In the genomic region with DNA sequence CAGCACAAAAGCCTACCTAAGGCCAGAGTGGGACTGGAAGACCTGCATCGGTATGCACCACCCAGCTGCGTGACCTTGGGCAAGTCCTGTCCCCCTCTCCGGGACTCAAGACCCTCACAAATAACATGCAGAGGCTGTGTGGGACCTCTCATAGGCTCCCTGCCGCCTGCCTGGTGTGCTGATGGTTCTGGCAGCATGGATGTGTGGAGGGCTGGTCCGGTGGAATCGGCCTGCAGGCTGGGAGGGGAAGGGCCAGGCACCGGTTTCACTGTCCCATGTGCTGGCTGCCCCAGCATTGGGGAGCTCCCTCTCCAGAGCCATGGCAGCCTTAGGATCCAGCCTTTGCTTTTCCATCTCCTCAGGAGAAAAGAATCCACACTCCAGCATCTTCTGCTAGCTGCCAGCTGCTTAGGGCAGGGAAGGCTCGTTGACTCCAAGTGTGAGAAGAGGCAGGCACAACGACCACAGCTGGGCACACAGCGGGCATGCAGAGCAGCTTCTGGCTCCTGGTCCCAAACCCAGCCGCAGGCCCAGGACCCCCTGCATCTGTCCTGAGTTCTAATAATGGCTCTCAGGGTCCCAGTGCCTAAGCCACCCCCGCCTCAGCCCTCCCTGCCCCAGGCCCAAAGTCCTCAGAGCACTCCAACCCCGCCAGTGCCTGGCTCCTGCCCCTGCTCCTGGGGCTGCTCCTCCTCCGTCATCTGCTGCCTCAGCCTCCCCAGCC, we compare ENCODE assay signal across 17 cellular contexts. TPM values are rescaled to one million over a fixed set of nuclear protein-coding genes. Genes with fewer than 3 reads are reported as not detected.
DNase-seq lines count a peak whose midpoint lies in the region; ATAC-seq, FAIRE-seq and TF ChIP-seq lines count a peak whose summit lies in the region.
"Had no signal": no experiment of that assay in that cellular context is flagged by ENCODE, and none has a peak within 500 bp of the region (broad histone marks: within the 10 kb centered on the region; RNA-seq: fewer than 3 reads in every experiment).

No MANE protein-coding gene starts in this region.

- POLR2A ChIA-PET in OCI-LY7 (lab: Charles Lee) = interaction anchor here (0.6 to 8.3 kb wide), 3 partner anchors 15 to 909 kb away, joined by 3 to 118 read pairs (median 65); a partner anchor contains a TSS
- POLR2A ChIA-PET in H1 (lab: Charles Lee; ENCODE audit: partially characterized antibody) = no interaction called here

- TF ChIP-seq CTCF in DOHH2 (IDR thresholded peaks at IDR 0.05; ENCODE audit: low read depth, low read length, poor library complexity, severe bottlenecking) = no peak
- no peak for TF ChIP-seq CTCF in OCI-LY7 (conservative IDR thresholded peaks at IDR 0.05; ENCODE audit: low read length)
- TF ChIP-seq CTCF in H1 (IDR thresholded peaks at IDR 0.05; ENCODE audit: control extremely low read depth in 1 of 3, insufficient read depth in 1 of 3, low read depth in 1 of 3, low read length in 3 of 3) = no peak
- no peak for TF ChIP-seq CTCF in spleen (IDR thresholded peaks at IDR 0.05 in 8 of 11, conservative IDR thresholded peaks at IDR 0.05 in 3 of 11)
- no peak for TF ChIP-seq CTCF in vagina (IDR thresholded peaks at IDR 0.05)

- H3K18ac ChIP-seq in H1 (ENCODE audit: extremely low read depth, low read length) = no peak overlapping the region

- H3K79me2 ChIP-seq in DOHH2 (ENCODE audit: control insufficient read depth, low read length) (peaks cover 80% of the 10 kb centered on the region), OCI-LY7 (ENCODE audit: insufficient read depth, low read depth, low read length) (peaks cover 29% of the 10 kb centered on the region), H1 (ENCODE audit: control insufficient read depth in 1 of 2, insufficient read depth in 2 of 2, low read length in 2 of 2) (no peaks in the 10 kb centered on the region)

- 79% methylated on average over 14 of the region's 14 CpGs; no CpG with 5 or more reads in 1 of the 2 experiments for WGBS in H1 (ENCODE audit: extremely low coverage in 1 of 2, insufficient coverage in 1 of 2, insufficient read length in 1 of 2, insufficient replicate concordance in 2 of 2, low coverage in 1 of 2, low lambda C conversion rate in 2 of 2, missing lambda C conversion rate in 1 of 2), 2 experiments
- 87 to 96% (median 92%) methylated on average over 9 to 14 of the region's 14 CpGs for WGBS in spleen, 5 donors

- TF ChIP-seq POLR2A in H1 (IDR thresholded peaks at IDR 0.05; ENCODE audit: control extremely low read depth in 1 of 2, low read depth in 2 of 2, low read length in 2 of 2) (no peak), spleen (IDR thresholded peaks at IDR 0.05) (no peak), vagina (IDR thresholded peaks at IDR 0.05) (no peak)

- no peak overlapping the region for H2BK12ac ChIP-seq in H1 (ENCODE audit: low read depth, low read length)

- no peak overlapping the region for H4K5ac ChIP-seq in H1 (ENCODE audit: insufficient read length, low read depth, low read length)

- no peak for TF ChIP-seq EP300 in H1 (IDR thresholded peaks at IDR 0.05; ENCODE audit: borderline replicate concordance in 1 of 2, low read depth in 2 of 2, low read length in 2 of 2)

- peaks cover 6% of the 10 kb centered on the region for H3F3A ChIP-seq in DOHH2 (ENCODE audit: control insufficient read depth, insufficient read depth)

- H3K56ac ChIP-seq in H1 (replicated peaks; ENCODE audit: insufficient read length, low read depth, low read length) = no peak overlapping the region

- no peak overlapping the region for H3K9ac ChIP-seq in H1 (replicated peaks in 1 of 4; ENCODE audit: extremely low read depth in 1 of 4, low read depth in 3 of 4, low read length in 3 of 4)

- H3K4me1 ChIP-seq in DOHH2 (ENCODE audit: control insufficient read depth, low read length) (peaks cover 89% of the 10 kb centered on the region), OCI-LY7 (ENCODE audit: insufficient read depth, low read length, poor library complexity, severe bottlenecking) (peaks cover 60% of the 10 kb centered on the region), H1 (replicated peaks in 1 of 4; ENCODE audit: control insufficient read depth in 3 of 4, insufficient read depth in 4 of 4, low read length in 3 of 4) (peaks cover 0 to 16% (median 5%) of the 10 kb centered on the region in 4 experiments; a peak in 6 of 7 replicates), spleen (peaks cover 34 to 99% (median 93%) of the 10 kb centered on the region in 6 donors), vagina (peaks cover 30% of the 10 kb centered on the region)

- 0 out of 2 replicates have a peak overlapping the region, but pooled peaks have one; percentile 71 for H3K4me2 ChIP-seq in DOHH2 (ENCODE audit: low read length)
- H3K4me2 ChIP-seq in OCI-LY7 (ENCODE audit: low read length) = no peak overlapping the region
- H3K4me2 ChIP-seq in H1 (ENCODE audit: insufficient read depth in 1 of 2, low read depth in 2 of 2, low read length in 2 of 2) = no peak overlapping the region

- H2AK5ac ChIP-seq in H1 (ENCODE audit: low read depth, low read length) = no peak overlapping the region

- 0 out of 2 replicates have a peak, but pooled peaks cover 2% of the 10 kb centered on the region for H3K79me1 ChIP-seq in H1 (ENCODE audit: low read depth, low read length)

- intact Hi-C loops in OCI-LY7 (cut with micrococcal nuclease; ENCODE audit: unreplicated experiment) (no loop called here), spleen (cut with DNase I; ENCODE audit: low total_unique reads) (no loop called here), vagina (cut with DNase I) (no loop called here)

- no peak overlapping the region for H2BK120ac ChIP-seq in H1 (replicated peaks; ENCODE audit: low read depth, low read length)

- no peak overlapping the region for H3K27ac ChIP-seq in DOHH2 (ENCODE audit: low read depth, low read length)
- peak overlapping the region; percentile 90 for H3K27ac ChIP-seq in OCI-LY7 (ENCODE audit: low read depth, low read length, poor library complexity, severe bottlenecking)
- H3K27ac ChIP-seq in H1 (ENCODE audit: low read depth, low read length) = no peak overlapping the region
- peak overlapping the region in 1 of 8 donors; percentile 47 for H3K27ac ChIP-seq in spleen
- H3K27ac ChIP-seq in vagina = no peak overlapping the region
- H3K27ac ChIP-seq: SJCRH30 had no signal

- CTCF ChIA-PET in OCI-LY7 (lab: Charles Lee; ENCODE audit: unreplicated experiment) = no interaction called here
- CTCF ChIA-PET in H1 (lab: Charles Lee; ENCODE audit: partially characterized antibody) = interaction anchor here (1.1 to 12.5 kb wide), 8 partner anchors 9 to 111 kb away, joined by 3 to 181 read pairs (median 19); a partner anchor contains a TSS

- no peak overlapping the region for H3K14ac ChIP-seq in H1 (ENCODE audit: insufficient read length)

- no peak overlapping the region for H2BK5ac ChIP-seq in H1 (ENCODE audit: low read depth, low read length)

- H3K23me2 ChIP-seq in H1 (ENCODE audit: low read depth, low read length) = no peaks in the 10 kb centered on the region

- H3K9me2 ChIP-seq in DOHH2 (replicated peaks; ENCODE audit: control insufficient read depth, low read length) (no peaks in the 10 kb centered on the region), OCI-LY7 (ENCODE audit: insufficient read depth, low read length) (no peaks in the 10 kb centered on the region)

- H3K9me3 ChIP-seq in DOHH2 (ENCODE audit: control insufficient read depth, insufficient read depth, low read length) = no peaks in the 10 kb centered on the region
- H3K9me3 ChIP-seq in OCI-LY7 (ENCODE audit: low read length) = no peaks in the 10 kb centered on the region
- no peaks in the 10 kb centered on the region for H3K9me3 ChIP-seq in H1 (ENCODE audit: insufficient read depth in 2 of 2, low read depth in 1 of 2, low read length in 1 of 2)
- no peaks in the 10 kb centered on the region for H3K9me3 ChIP-seq in spleen
- H3K9me3 ChIP-seq in vagina = no peaks in the 10 kb centered on the region
- H3K9me3 ChIP-seq: SJCRH30 had no signal

- no TSS peak for BruUV-seq in OCI-LY7 (replicated peaks; lab: Mats Ljungman, UMichigan)

- no peak overlapping the region for H2BK15ac ChIP-seq in H1 (ENCODE audit: low read length)

- H2BK20ac ChIP-seq in H1 (ENCODE audit: low read length) = no peak overlapping the region

- no peaks in the 10 kb centered on the region for H4K20me1 ChIP-seq in DOHH2 (ENCODE audit: control insufficient read depth, insufficient read depth, low read depth, low read length)
- H4K20me1 ChIP-seq in OCI-LY7 (ENCODE audit: insufficient read depth, low read length) = no peaks in the 10 kb centered on the region; the same call in 1 of the 2 replicates
- peaks cover 0 to 3% of the 10 kb centered on the region in 2 experiments for H4K20me1 ChIP-seq in H1 (replicated peaks in 1 of 2; ENCODE audit: control insufficient read depth in 1 of 2, insufficient read depth in 2 of 2, low read length in 2 of 2)

- H2AFZ ChIP-seq in OCI-LY7 (ENCODE audit: low read length) (no peak overlapping the region), H1 (ENCODE audit: low read length) (no peak overlapping the region)

- TF ChIP-seq RAD21 in H1 (IDR thresholded peaks at IDR 0.05 in 1 of 2, conservative IDR thresholded peaks at IDR 0.05 in 1 of 2; ENCODE audit: low read depth in 2 of 2, low read length in 2 of 2) = no peak

- H4K91ac ChIP-seq in H1 (replicated peaks; ENCODE audit: insufficient read length, low read length) = no peak overlapping the region

- H3K23ac ChIP-seq in H1 (ENCODE audit: insufficient read length) = no peak overlapping the region

- no peak for ATAC-seq in HG03565 (IDR thresholded peaks at IDR 0.05; ENCODE audit: unreplicated experiment)

- H3K27me3 ChIP-seq in DOHH2 (ENCODE audit: control insufficient read depth, low read length) (no peaks in the 10 kb centered on the region), H1 (replicated peaks in 1 of 4; ENCODE audit: control insufficient read depth in 3 of 4, extremely low read depth in 1 of 4, insufficient read depth in 3 of 4, low read length in 3 of 4) (no peaks in the 10 kb centered on the region; a peak in 2 of 7 replicates), spleen (replicated peaks in 1 of 7) (no peaks in the 10 kb centered on the region), vagina (no peaks in the 10 kb centered on the region)
- H3K27me3 ChIP-seq: SJCRH30 had no signal

- no peak for FAIRE-seq in H1 (lab: Jason Lieb, UNC)
- FAIRE-seq: H54 had no signal

- H4K8ac ChIP-seq in H1 (ENCODE audit: extremely low read depth, insufficient read depth, low read length) = peak overlapping the region; percentile 39; the same call in 1 of the 2 replicates

- no peak overlapping the region for H3K4ac ChIP-seq in H1 (replicated peaks; ENCODE audit: insufficient read length, low read depth, low read length)

- H3K4me3 ChIP-seq in DOHH2 (ENCODE audit: low read length) (no peak overlapping the region), OCI-LY7 (ENCODE audit: low read depth, low read length, poor library complexity, severe bottlenecking) (no peak overlapping the region), H1 (ENCODE audit: extremely low read depth in 1 of 4, insufficient read depth in 2 of 4, low read depth in 3 of 4, low read length in 4 of 4) (no peak overlapping the region), spleen (no peak overlapping the region), vagina (no peak overlapping the region)
- H3K4me3 ChIP-seq: SJCRH30 had no signal

- DNase-seq in OCI-LY7 (ENCODE audit: low spot score) (no peak), H1 (ENCODE audit: low read depth in 1 of 2, low spot score in 2 of 2) (no peak), spleen (peak; percentile 67), kidney glomerular epithelial cell (lab: John Stamatoyannopoulos, UW) (no peak), vagina (ENCODE audit: extremely low spot score in 2 of 2) (no peak)
- DNase-seq in activated CD4-positive, alpha-beta T cell treated with anti-CD3 and anti-CD28 coated beads, Interleukin-2, amount 50 U/mL, for 1 hour = no peak
- DNase-seq: EL, Kasumi-1, NCI-H1105 treated with DMSO at 0.1 percent for 48 hours, NCI-H1930, NCI-H510A, SJCRH30 had no signal

- H3K36me3 ChIP-seq in DOHH2 (ENCODE audit: control insufficient read depth, low read length) (peaks cover 40% of the 10 kb centered on the region), OCI-LY7 (ENCODE audit: insufficient read depth, low read length) (peaks cover 30% of the 10 kb centered on the region; the same call in 1 of the 2 replicates), H1 (ENCODE audit: control insufficient read depth in 2 of 4, insufficient read depth in 4 of 4, low read length in 3 of 4) (no peaks in the 10 kb centered on the region), spleen (peaks cover 0 to 59% (median 10%) of the 10 kb centered on the region in 6 donors), vagina (no peaks in the 10 kb centered on the region)
- H3K36me3 ChIP-seq: SJCRH30 had no signal

RNA-seq across cellular contexts. Expression of a gene that starts 32.5 kb away (rescaled TPM):
- total RNA-seq in OCI-LY7 (2014; rRNA removed; shearing (Covaris generic)) = 25.3 and 36.8 TPM in 2 replicates
- total RNA-seq in OCI-LY7 (2022) (48.6 and 60.0 TPM in 2 replicates), spleen (10 to 100 TPM; 55.9 to 80.8 (median 75.3) TPM), vagina (37.8 TPM)
- total RNA-seq in H1 (2021; fragmentation: NEBNext Ultra II Directional; extraction: Animal tissue kit (Norgen Biotek cat#: 25700)) = 2.3 and 2.4 TPM in 2 replicates
- polyA plus RNA-seq in H1 (2011; rRNA removed) (5.9 and 6.7 TPM in 2 replicates), spleen (100 to 1,000 TPM in 1 of 3 donors, 10 to 100 TPM in 2; 83.5 to 150 (median 97.4) TPM)
- 4.6 TPM for polyA plus RNA-seq in H1 (2011; cell fraction: cytosol; rRNA removed)
- 7.6 TPM for polyA plus RNA-seq in H1 (2011; cell fraction: nucleus; rRNA removed)
- polyA plus RNA-seq in H1 (2012, experiment 1 of 2) = 2.1 to 6.8 TPM (median 4.1 TPM) in 4 replicates
- 2.7 TPM for polyA plus RNA-seq in H1 (2012, experiment 2 of 2)
- 0.71 TPM for polyA plus RNA-seq in H1 (2013, experiment 1 of 2)
- polyA plus RNA-seq in H1 (2013, experiment 2 of 2) = 0.61 TPM
- polyA minus RNA-seq in H1 (2011; rRNA and poly(A)+ RNA removed) = 1.9 and 4.6 TPM in 2 replicates
- polyA minus RNA-seq in H1 (2011; cell fraction: cytosol; rRNA and poly(A)+ RNA removed) = 3.2 TPM
- polyA minus RNA-seq in H1 (2011; cell fraction: nucleus; rRNA and poly(A)+ RNA removed) = 2.8 TPM

RNA-seq across cellular contexts. Expression of a gene that starts 44.3 kb away (rescaled TPM):
- total RNA-seq in OCI-LY7 (2014; rRNA removed; shearing (Covaris generic)) = not detected in 2 replicates
- total RNA-seq in OCI-LY7 (2022) (not detected in 2 replicates), spleen (not detected), vagina (3.4 TPM)
- not detected in 2 replicates for total RNA-seq in H1 (2021; fragmentation: NEBNext Ultra II Directional; extraction: Animal tissue kit (Norgen Biotek cat#: 25700))
- polyA plus RNA-seq in H1 (2011; rRNA removed) (0.09 and 0.25 TPM in 2 replicates), spleen (under 1 TPM; 0.26 to 0.74 (median 0.48) TPM)
- polyA plus RNA-seq in H1 (2011; cell fraction: cytosol; rRNA removed) = 0.22 TPM
- 0.21 TPM for polyA plus RNA-seq in H1 (2011; cell fraction: nucleus; rRNA removed)
- polyA plus RNA-seq in H1 (2012, experiment 1 of 2) = 0.23 TPM in 1 of 4 replicates, not detected in the others
- 0.13 TPM for polyA plus RNA-seq in H1 (2012, experiment 2 of 2)
- polyA plus RNA-seq in H1 (2013, experiment 1 of 2) = 0.04 TPM
- 0.07 TPM for polyA plus RNA-seq in H1 (2013, experiment 2 of 2)
- not detected in 2 replicates for polyA minus RNA-seq in H1 (2011; rRNA and poly(A)+ RNA removed)
- not detected for polyA minus RNA-seq in H1 (2011; cell fraction: cytosol; rRNA and poly(A)+ RNA removed)
- not detected for polyA minus RNA-seq in H1 (2011; cell fraction: nucleus; rRNA and poly(A)+ RNA removed)
- total RNA-seq: RPMI7951, SJCRH30 had no signal
- polyA plus RNA-seq: BJ had no signal
